ENCODE assay signal across 14 cellular contexts in the genomic region with DNA sequence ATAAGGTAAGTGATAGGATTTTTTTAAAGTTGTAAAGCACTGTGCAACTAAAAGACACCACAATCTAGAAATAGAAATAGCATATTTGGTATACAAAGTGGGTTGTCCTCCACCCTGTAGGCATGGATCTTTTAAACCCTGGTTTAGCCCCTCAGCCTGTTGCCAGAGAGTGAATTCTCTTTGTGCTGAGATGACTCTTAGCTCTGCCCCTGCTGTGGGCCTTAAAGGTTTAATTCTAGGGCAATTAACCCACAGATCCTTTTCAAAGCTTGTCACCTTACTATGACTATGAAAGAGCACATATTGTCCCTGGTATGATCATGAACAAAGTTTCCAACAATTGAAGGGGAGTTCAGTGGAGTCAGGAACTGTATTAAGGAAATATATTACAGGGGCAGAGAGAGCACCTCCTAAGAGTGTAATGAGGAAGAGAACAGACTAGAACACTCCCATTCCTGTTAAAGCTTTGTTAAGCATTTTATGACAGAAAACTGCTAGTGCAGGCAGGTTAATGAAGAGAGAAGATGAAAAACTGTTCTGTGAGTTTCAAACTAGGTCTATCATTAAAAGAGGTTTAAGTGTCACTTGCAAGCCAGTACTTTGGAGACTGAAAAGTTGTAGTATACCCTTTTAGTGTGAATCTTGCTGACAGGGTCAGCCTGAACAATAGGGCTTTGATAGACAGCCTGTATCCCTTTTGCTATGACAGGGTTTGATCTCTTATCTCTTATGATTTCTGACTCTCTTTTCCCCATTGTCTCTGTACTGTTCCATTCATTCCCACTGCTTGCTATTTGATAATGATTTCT.
DNase-seq lines count a peak whose midpoint lies in the region; ATAC-seq, FAIRE-seq and TF ChIP-seq lines count a peak whose summit lies in the region.
"Had no signal": no experiment of that assay in that cellular context is flagged by ENCODE, and none has a peak within 500 bp of the region (broad histone marks: within the 10 kb centered on the region; RNA-seq: fewer than 3 reads in every experiment).

No MANE protein-coding gene starts in this region.

- POLR2A ChIA-PET in A549 (lab: Yijun Ruan, JAX), result no interaction called here

- ATAC-seq in A549 (no peak), HG03460 (IDR thresholded peaks at IDR 0.05; ENCODE audit: unreplicated experiment) (no peak), HG02642 (IDR thresholded peaks at IDR 0.05; ENCODE audit: poor library complexity, unreplicated experiment) (no peak), GM18519 (IDR thresholded peaks at IDR 0.05; ENCODE audit: low FRiP score, unreplicated experiment) (no peak)
- ATAC-seq: CD8-positive, alpha-beta T cell had no signal

- no peak for TF ChIP-seq RAD21 in A549 (conservative IDR thresholded peaks at IDR 0.05 in 1 of 2, IDR thresholded peaks at IDR 0.05 in 1 of 2)

- no peaks in the 10 kb centered on the region for H3K79me2 ChIP-seq in hepatocyte

- DNase-seq in A549 (ENCODE audit: low read depth in 1 of 2, low spot score in 1 of 2), result no peak
- peak; percentile 16 to 53 for DNase-seq in HAP-1 (ENCODE audit: low spot score in 2 of 2)
- DNase-seq in WERI-Rb-1, result peak; percentile 39
- DNase-seq in hepatocyte (ENCODE audit: low spot score), result no peak
- no peak for DNase-seq in GM13977 (ENCODE audit: low spot score)
- DNase-seq: activated B cell treated with CpG ODN at 0.5 μM for 24 hours; CD8-positive, alpha-beta T cell; NCI-H1694; nucleus accumbens; Right ventricle myocardium superior; stimulated activated CD4-positive, alpha-beta T cell treated with anti-CD3 and anti-CD28 coated beads, Interleukin-2, amount 100 ng/mL, for 48 hours had no signal

- TF ChIP-seq POLR2A in A549 (IDR thresholded peaks at IDR 0.05; ENCODE audit: low read length), result no peak

- no peaks in the 10 kb centered on the region for H3K27me3 ChIP-seq in HAP-1 (ENCODE audit: low read depth)
- no peaks in the 10 kb centered on the region for H3K27me3 ChIP-seq in WERI-Rb-1 (ENCODE audit: insufficient read depth, low read depth, severe bottlenecking)
- H3K27me3 ChIP-seq in hepatocyte, result no peaks in the 10 kb centered on the region

- no peak for TF ChIP-seq CTCF in A549 (IDR thresholded peaks at IDR 0.05)
- TF ChIP-seq CTCF in WERI-Rb-1 (IDR thresholded peaks at IDR 0.05; ENCODE audit: low read depth, low read length), result no peak
- no peak for TF ChIP-seq CTCF in hepatocyte (IDR thresholded peaks at IDR 0.05; ENCODE audit: poor library complexity)
- no peak for TF ChIP-seq CTCF in GM13977 (IDR thresholded peaks at IDR 0.05; ENCODE audit: extremely low read depth, insufficient read depth, missing control alignments)

- H3K4me1 ChIP-seq in A549 (peaks cover 44% of the 10 kb centered on the region), HAP-1 (0 out of 2 replicates have a peak, but pooled peaks cover 2% of the 10 kb centered on the region), hepatocyte (ENCODE audit: insufficient read depth) (peaks cover 19% of the 10 kb centered on the region)

- H3K36me3 ChIP-seq in HAP-1 (replicated peaks) (no peaks in the 10 kb centered on the region; the same call in 1 of the 2 replicates), WERI-Rb-1 (no peaks in the 10 kb centered on the region), hepatocyte (replicated peaks; ENCODE audit: insufficient read depth, low read depth) (no peaks in the 10 kb centered on the region)

- H3K27ac ChIP-seq in A549 (peak overlapping the region; percentile 77 to 81; a peak in 5 of 6 replicates), WERI-Rb-1 (peak overlapping the region; percentile 64), hepatocyte (peak overlapping the region; percentile 50)

- 0 out of 3 replicates have a peak overlapping the region, but pooled peaks have one; percentile 9 for H3K4me2 ChIP-seq in A549
- H3K4me2 ChIP-seq in hepatocyte, result peak overlapping the region; percentile 10

- CTCF ChIA-PET in A549 (lab: Yijun Ruan, JAX), result interaction anchor here (0.6 to 1.9 kb wide), 3 partner anchors 75 to 1093 kb away, joined by 3 to 8 read pairs (median 3); no protein-coding TSS in a partner anchor

- no peaks in the 10 kb centered on the region for H4K20me1 ChIP-seq in hepatocyte (ENCODE audit: insufficient read depth, poor library complexity, severe bottlenecking)

- no peaks in the 10 kb centered on the region for H3K9me2 ChIP-seq in hepatocyte (replicated peaks; ENCODE audit: insufficient read depth)

- no peaks in the 10 kb centered on the region for H3K9me3 ChIP-seq in A549
- no peaks in the 10 kb centered on the region for H3K9me3 ChIP-seq in HAP-1
- no peaks in the 10 kb centered on the region for H3K9me3 ChIP-seq in WERI-Rb-1 (ENCODE audit: severe bottlenecking)
- no peaks in the 10 kb centered on the region for H3K9me3 ChIP-seq in hepatocyte (ENCODE audit: low read depth)

- in situ Hi-C loops in HAP-1 (cut with MboI; ENCODE audit: low sequenced_read_pairs), result no loop called here
- in situ Hi-C loops in GM13977 (cut with MboI; ENCODE audit: low pct_unique_long_range_greater_than_20kb, low sequenced_read_pairs, unreplicated experiment), result no loop called here

- TF ChIP-seq EP300 in A549 (IDR thresholded peaks at IDR 0.05), result no peak

- no peak overlapping the region for H2AFZ ChIP-seq in hepatocyte

- H3K4me3 ChIP-seq in A549 (no peak overlapping the region), HAP-1 (no peak overlapping the region), WERI-Rb-1 (ENCODE audit: low read depth, low read length) (no peak overlapping the region), hepatocyte (no peak overlapping the region)

- no peak for FAIRE-seq in A549 (lab: Jason Lieb, UNC)

TF ChIP-seq in A549, 52 proteins besides CTCF, POLR2A, EP300 and RAD21:
- TF ChIP-seq SREBF2 (IDR thresholded peaks at IDR 0.05) (no peak), EHF (CRISPR knock-in tag; IDR thresholded peaks at IDR 0.05) (no peak), GATA3 (IDR thresholded peaks at IDR 0.05; ENCODE audit: borderline replicate concordance) (no peak), CEBPB (IDR thresholded peaks at IDR 0.05) (no peak), RFX5 (IDR thresholded peaks at IDR 0.05) (no peak), POLR2AphosphoS2 (conservative IDR thresholded peaks at IDR 0.05; ENCODE audit: low read length) (no peak), HOXB13 (CRISPR knock-in tag; IDR thresholded peaks at IDR 0.05; ENCODE audit: low read depth) (no peak), JUN (IDR thresholded peaks at IDR 0.05) (no peak)
- TF ChIP-seq, protein P1, sequence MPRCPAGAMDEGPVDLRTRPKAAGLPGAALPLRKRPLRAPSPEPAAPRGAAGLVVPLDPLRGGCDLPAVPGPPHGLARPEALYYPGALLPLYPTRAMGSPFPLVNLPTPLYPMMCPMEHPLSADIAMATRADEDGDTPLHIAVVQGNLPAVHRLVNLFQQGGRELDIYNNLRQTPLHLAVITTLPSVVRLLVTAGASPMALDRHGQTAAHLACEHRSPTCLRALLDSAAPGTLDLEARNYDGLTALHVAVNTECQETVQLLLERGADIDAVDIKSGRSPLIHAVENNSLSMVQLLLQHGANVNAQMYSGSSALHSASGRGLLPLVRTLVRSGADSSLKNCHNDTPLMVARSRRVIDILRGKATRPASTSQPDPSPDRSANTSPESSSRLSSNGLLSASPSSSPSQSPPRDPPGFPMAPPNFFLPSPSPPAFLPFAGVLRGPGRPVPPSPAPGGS (IDR thresholded peaks at IDR 0.05), result no peak
- TF ChIP-seq, protein P2, sequence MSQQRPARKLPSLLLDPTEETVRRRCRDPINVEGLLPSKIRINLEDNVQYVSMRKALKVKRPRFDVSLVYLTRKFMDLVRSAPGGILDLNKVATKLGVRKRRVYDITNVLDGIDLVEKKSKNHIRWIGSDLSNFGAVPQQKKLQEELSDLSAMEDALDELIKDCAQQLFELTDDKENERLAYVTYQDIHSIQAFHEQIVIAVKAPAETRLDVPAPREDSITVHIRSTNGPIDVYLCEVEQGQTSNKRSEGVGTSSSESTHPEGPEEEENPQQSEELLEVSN (IDR thresholded peaks at IDR 0.05; ENCODE audit: borderline replicate concordance, low read depth), result no peak
- TF ChIP-seq, protein P3, sequence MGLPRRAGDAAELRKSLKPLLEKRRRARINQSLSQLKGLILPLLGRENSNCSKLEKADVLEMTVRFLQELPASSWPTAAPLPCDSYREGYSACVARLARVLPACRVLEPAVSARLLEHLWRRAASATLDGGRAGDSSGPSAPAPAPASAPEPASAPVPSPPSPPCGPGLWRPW (IDR thresholded peaks at IDR 0.05), result no peak

Comparison
In these comparisons a context has a peak if more than half of its experiments do, and no peak if none do; other contexts are left out.
1. DNase-seq: peak in HAP-1 (2 of 2) and WERI-Rb-1 (single experiment); none in A549 (0 of 2), hepatocyte (single experiment) and GM13977 (single experiment).
2. Peak in every context shown above with its lines, with median percentiles within 50 percentile points of each other: H3K27ac ChIP-seq.